8 cellular contexts compared by ENCODE assay signal in the genomic region with DNA sequence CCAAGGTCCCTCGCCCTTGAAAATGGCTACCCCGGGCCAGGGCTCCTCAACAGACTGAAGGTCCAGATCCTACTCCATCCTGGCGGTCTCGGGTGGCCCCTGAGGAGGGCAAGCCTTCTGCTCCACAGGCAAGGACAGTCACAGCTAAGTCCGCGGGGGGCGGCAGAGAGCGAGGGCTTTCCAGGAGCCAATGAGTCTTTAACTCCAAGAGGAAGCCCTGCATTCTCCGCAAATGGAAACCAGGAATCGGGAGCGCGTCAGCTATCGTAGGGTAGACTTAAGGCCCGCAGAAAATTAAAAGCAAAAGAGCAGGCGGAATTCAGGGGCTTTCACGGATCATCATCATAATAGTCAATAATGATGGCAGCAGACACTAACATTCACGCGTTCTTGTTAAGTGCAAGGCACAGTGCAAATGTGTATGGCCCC.
DNase-seq lines count a peak whose midpoint lies in the region; ATAC-seq and TF ChIP-seq lines count a peak whose summit lies in the region.

No MANE protein-coding gene starts in this region.

- H3K9me3 Mint-ChIP-seq in natural killer cell: no peaks in the 10 kb centered on the region
- peaks cover 4 to 5% of the 10 kb centered on the region in 2 donors for H3K9me3 Mint-ChIP-seq in stimulated activated naive CD8-positive, alpha-beta T cell treated with anti-CD3 and anti-CD28 coated beads, Interleukin-15, amount 100 ng/mL, for 72 hours

- no peaks in the 10 kb centered on the region for H3K79me2 ChIP-seq in KMS-11 (ENCODE audit: insufficient read depth, low read depth)

- H3K4me3 Mint-ChIP-seq in natural killer cell: peak overlapping the region; percentile 97
- H3K4me3 Mint-ChIP-seq in stimulated activated naive CD8-positive, alpha-beta T cell treated with anti-CD3 and anti-CD28 coated beads, Interleukin-15, amount 100 ng/mL, for 72 hours: peak overlapping the region; percentile 95 to 98

- H3K4me1 ChIP-seq in KMS-11 (ENCODE audit: low read depth, poor library complexity, severe bottlenecking): peaks cover 10% of the 10 kb centered on the region

- peaks cover 50 to 62% of the 10 kb centered on the region in 2 donors for H3K4me1 Mint-ChIP-seq in natural killer cell
- H3K4me1 Mint-ChIP-seq in stimulated activated naive CD8-positive, alpha-beta T cell treated with anti-CD3 and anti-CD28 coated beads, Interleukin-15, amount 100 ng/mL, for 72 hours: peaks cover 64% of the 10 kb centered on the region

- no peaks in the 10 kb centered on the region for H3K36me3 Mint-ChIP-seq in natural killer cell

- H2AFZ ChIP-seq in KMS-11 (ENCODE audit: low read depth): peak overlapping the region; percentile 92

- H3K27ac Mint-ChIP-seq in natural killer cell: peak overlapping the region; percentile 89 to 98
- peak overlapping the region; percentile 77 to 81 for H3K27ac Mint-ChIP-seq in stimulated activated naive CD8-positive, alpha-beta T cell treated with anti-CD3 and anti-CD28 coated beads, Interleukin-15, amount 100 ng/mL, for 72 hours

- DNase-seq in DMS53 (lab: John Stamatoyannopoulos, UW) (peak; percentile 97), RPMI8226 (peak; percentile 92), fibroblast of pulmonary artery (ENCODE audit: low read depth) (peak; percentile 95), natural killer cell (peak; percentile 84)
- peak; percentile 67 for DNase-seq in activated effector memory CD4-positive, alpha-beta T cell treated with Interleukin-2 at 50 U/mL for 16 hours
- DNase-seq in stimulated activated naive CD8-positive, alpha-beta T cell treated with anti-CD3 and anti-CD28 coated beads, Interleukin-15, amount 100 ng/mL, for 72 hours: peak; percentile 67 to 82

- H3K4me2 ChIP-seq in KMS-11: peak overlapping the region; percentile 33

- H4K20me1 ChIP-seq in KMS-11 (ENCODE audit: insufficient read depth): no peaks in the 10 kb centered on the region

- H3K27me3 ChIP-seq in KMS-11 (ENCODE audit: insufficient read depth, low read depth): no peaks in the 10 kb centered on the region

- intact Hi-C loops in natural killer cell (cut with micrococcal nuclease): loop anchor here (1.0 to 2.0 kb wide), 6 partner anchors 41 to 280 kb away; a partner anchor contains a TSS

- TF ChIP-seq CTCF in KMS-11 (conservative IDR thresholded peaks at IDR 0.05; ENCODE audit: low read depth, low read length) (no peak), fibroblast of pulmonary artery (IDR thresholded peaks at IDR 0.05; ENCODE audit: low read length, missing control alignments) (peak; percentile 41), natural killer cell (IDR thresholded peaks at IDR 0.05) (peak; percentile 88)

- H3K27me3 Mint-ChIP-seq in natural killer cell (ENCODE audit: low read depth in 2 of 2): no peaks in the 10 kb centered on the region
- H3K27me3 Mint-ChIP-seq in stimulated activated naive CD8-positive, alpha-beta T cell treated with anti-CD3 and anti-CD28 coated beads, Interleukin-15, amount 100 ng/mL, for 72 hours: no peaks in the 10 kb centered on the region

- peak; percentile 78 for ATAC-seq in GM21786 (IDR thresholded peaks at IDR 0.05; ENCODE audit: unreplicated experiment)
- peak; percentile 81 to 89 (median 81) for ATAC-seq in natural killer cell
- ATAC-seq in stimulated activated naive CD8-positive, alpha-beta T cell treated with anti-CD3 and anti-CD28 coated beads, Interleukin-15, amount 100 ng/mL, for 72 hours: peak; percentile 65

- no peak overlapping the region; the same call in 1 of the 2 replicates for H3K9ac ChIP-seq in KMS-11

- H3K36me3 ChIP-seq in KMS-11 (ENCODE audit: insufficient read depth): no peaks in the 10 kb centered on the region; the same call in 1 of the 2 replicates

- H3K4me3 ChIP-seq in KMS-11 (IDR thresholded peaks at IDR 0.05; ENCODE audit: insufficient read depth, low read depth, low read length) (no peak overlapping the region), fibroblast of pulmonary artery (replicated peaks; ENCODE audit: low read depth, low read length) (peak overlapping the region; percentile 83)

- no peak overlapping the region for H3K27ac ChIP-seq in KMS-11
